Comparison of ENCODE assay signal across 3 cellular contexts in the genomic region with DNA sequence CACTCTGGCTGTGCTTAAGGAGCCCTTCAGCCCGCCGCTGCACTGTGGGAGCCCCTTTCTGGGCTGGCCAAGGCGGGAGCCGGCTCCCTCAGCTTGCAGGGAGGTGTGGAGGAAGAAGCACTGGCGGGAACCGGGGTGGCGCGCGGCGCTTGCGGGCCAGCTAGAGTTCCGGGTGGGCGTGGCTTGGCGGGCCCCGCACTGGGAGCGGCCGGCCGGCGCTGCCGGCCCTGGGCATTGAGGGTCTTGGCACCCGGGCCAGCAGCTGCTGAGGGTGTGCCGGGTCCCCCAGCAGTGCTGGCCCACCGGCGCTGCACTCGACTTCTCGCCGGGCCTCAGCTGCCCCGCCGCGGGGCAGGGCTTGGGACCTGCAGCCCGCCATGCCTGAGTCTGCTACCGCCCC. TPM values are rescaled to one million over a fixed set of nuclear protein-coding genes. Genes with fewer than 3 reads are reported as not detected.
"Had no signal": no experiment of that assay in that cellular context is flagged by ENCODE, and none has a peak within 500 bp of the region (broad histone marks: within the 10 kb centered on the region; RNA-seq: fewer than 3 reads in every experiment).

No MANE protein-coding gene starts in this region.

RNA-seq across cellular contexts. Expression of a gene that starts 39.7 kb away (rescaled TPM):
- total RNA-seq: PC-3, Right ventricle myocardium superior, SJSA1 had no signal
